1 cellular context compared by ENCODE assay signal in genomic region chr1:32925360-32926142, GRCh38.
TF ChIP-seq lines count a peak whose summit lies in the region.

No MANE protein-coding gene starts in this region.

TF ChIP-seq in HepG2, 621 proteins besides CTCF, POLR2A, EP300 and RAD21:
- no peak for TF ChIP-seq ZFP62 (CRISPR knock-in tag; IDR thresholded peaks at IDR 0.05)
- TF ChIP-seq ZMYM4 (CRISPR knock-in tag; IDR thresholded peaks at IDR 0.05): no peak
- no peak for TF ChIP-seq PLSCR1 (CRISPR knock-in tag; IDR thresholded peaks at IDR 0.05; ENCODE audit: borderline replicate concordance)
- peak; percentile 27; the same call in 1 of the 2 replicates for TF ChIP-seq ARID2 (CRISPR knock-in tag; IDR thresholded peaks at IDR 0.05; ENCODE audit: borderline replicate concordance)
- 0 out of 2 replicates have a peak, but pooled peaks have one; percentile 53 for TF ChIP-seq PRDM15 (CRISPR knock-in tag; IDR thresholded peaks at IDR 0.05)
- no peak for TF ChIP-seq MXD4 (CRISPR knock-in tag; IDR thresholded peaks at IDR 0.05)
- no peak for TF ChIP-seq CREB3 (CRISPR knock-in tag; IDR thresholded peaks at IDR 0.05)
- TF ChIP-seq ZNF512B (CRISPR knock-in tag; IDR thresholded peaks at IDR 0.05; ENCODE audit: borderline replicate concordance): no peak
- TF ChIP-seq ZBTB25 (CRISPR knock-in tag; IDR thresholded peaks at IDR 0.05): no peak
- TF ChIP-seq ZNF205 (CRISPR knock-in tag; IDR thresholded peaks at IDR 0.05): no peak
- TF ChIP-seq POGK (CRISPR knock-in tag; conservative IDR thresholded peaks at IDR 0.05): no peak
- no peak for TF ChIP-seq IKZF4 (CRISPR knock-in tag; IDR thresholded peaks at IDR 0.05; ENCODE audit: borderline replicate concordance, low read depth, not compliant biosample characterization)
- TF ChIP-seq FUBP1 (CRISPR knock-in tag; IDR thresholded peaks at IDR 0.05; ENCODE audit: borderline replicate concordance): no peak
- TF ChIP-seq HNF4G (IDR thresholded peaks at IDR 0.05; ENCODE audit: borderline replicate concordance, low read depth, low read length): no peak
- TF ChIP-seq HNF4G (CRISPR knock-in tag; IDR thresholded peaks at IDR 0.05; ENCODE audit: borderline replicate concordance, low read depth): no peak
- no peak for TF ChIP-seq RFX5 (IDR thresholded peaks at IDR 0.05; ENCODE audit: low read depth, low read length)
- TF ChIP-seq ZNF710 (CRISPR knock-in tag; IDR thresholded peaks at IDR 0.05; ENCODE audit: borderline replicate concordance): 0 out of 2 replicates have a peak, but pooled peaks have one; percentile 33
- TF ChIP-seq STAG1 (CRISPR knock-in tag; IDR thresholded peaks at IDR 0.05): peak; percentile 63
- TF ChIP-seq RBM39 (IDR thresholded peaks at IDR 0.05; ENCODE audit: low read depth, low read length, poor library complexity, severe bottlenecking): no peak
- no peak for TF ChIP-seq MBNL3 (CRISPR knock-in tag; conservative IDR thresholded peaks at IDR 0.05)
- no peak for TF ChIP-seq ZFAT (CRISPR knock-in tag; conservative IDR thresholded peaks at IDR 0.05)
- TF ChIP-seq ZNF670 (CRISPR knock-in tag; IDR thresholded peaks at IDR 0.05; ENCODE audit: borderline replicate concordance): peak; percentile 16; the same call in 1 of the 2 replicates
- no peak for TF ChIP-seq CREM (IDR thresholded peaks at IDR 0.05)
- no peak for TF ChIP-seq CREM (CRISPR knock-in tag; IDR thresholded peaks at IDR 0.05)
- no peak for TF ChIP-seq IRF2 (CRISPR knock-in tag; IDR thresholded peaks at IDR 0.05)
- TF ChIP-seq ZNF549 (CRISPR knock-in tag; IDR thresholded peaks at IDR 0.05): no peak
- peak; percentile 18; the same call in 1 of the 2 replicates for TF ChIP-seq ZNF501 (CRISPR knock-in tag; IDR thresholded peaks at IDR 0.05)
- no peak for TF ChIP-seq ZNF614 (CRISPR knock-in tag; IDR thresholded peaks at IDR 0.05; ENCODE audit: borderline replicate concordance)
- no peak for TF ChIP-seq ZNF646 (CRISPR knock-in tag; IDR thresholded peaks at IDR 0.05)
